ENCODE assay signal across 1 cellular context in genomic region chr3:156678216-156678615, GRCh38.
TF ChIP-seq lines count a peak whose summit lies in the region.

No MANE protein-coding gene starts in this region.

TF ChIP-seq in IMR-90, 13 proteins besides CTCF, POLR2A, EP300 and RAD21 (continued from another document):
- no peak for TF ChIP-seq USF2 (IDR thresholded peaks at IDR 0.05; ENCODE audit: low read depth, low read length)
